In the genomic region with DNA sequence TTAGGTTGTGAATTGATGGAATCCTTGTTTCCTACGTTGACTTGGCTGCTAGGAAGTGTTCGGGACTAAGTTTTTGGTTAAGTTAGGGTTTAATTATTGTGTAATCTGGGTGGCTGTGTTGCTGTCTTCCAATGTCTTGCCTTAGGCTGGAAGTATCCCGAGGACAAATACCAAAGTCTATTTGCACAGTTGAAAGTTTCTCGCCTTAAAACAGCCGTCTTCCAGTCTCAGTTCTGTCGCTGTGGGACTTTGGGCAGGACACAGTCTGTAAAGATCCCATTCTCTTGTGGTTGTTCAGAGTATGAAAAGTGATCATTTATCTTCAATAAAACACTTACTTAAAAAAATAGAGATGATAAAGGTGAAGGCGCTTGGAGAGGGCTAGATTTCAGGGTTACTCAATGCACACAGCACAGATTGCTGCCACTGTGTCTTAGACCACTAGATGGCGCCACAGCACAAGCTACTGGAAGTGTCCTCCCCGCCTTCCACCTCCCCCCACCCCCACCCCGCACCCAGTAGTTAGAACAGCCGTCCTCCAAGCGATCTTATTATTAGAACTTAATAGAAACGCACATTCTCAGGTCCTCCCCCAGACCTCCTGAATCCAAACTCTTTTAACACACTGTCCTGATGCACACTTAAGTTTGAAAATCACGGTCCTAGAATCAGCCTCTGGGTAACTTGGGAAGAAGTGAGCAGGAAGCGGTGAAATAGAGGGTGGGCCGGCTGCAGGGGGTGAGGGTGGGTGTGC, we compare ENCODE assay signal across 8 cellular contexts. TPM values are rescaled to one million over a fixed set of nuclear protein-coding genes. Genes with fewer than 3 reads are reported as not detected.
DNase-seq lines count a peak whose midpoint lies in the region; ATAC-seq, FAIRE-seq and TF ChIP-seq lines count a peak whose summit lies in the region.

No MANE protein-coding gene starts in this region.

- TF ChIP-seq CTCF in GM12801 (IDR thresholded peaks at IDR 0.05; ENCODE audit: extremely low read depth, insufficient read length) (peak; percentile 33), RWPE1 (conservative IDR thresholded peaks at IDR 0.05; ENCODE audit: low read depth) (peak; percentile 92), pancreas (IDR thresholded peaks at IDR 0.05) (peak; percentile 82 to 89 (median 86)), tibial nerve (IDR thresholded peaks at IDR 0.05) (peak; percentile 46 to 93 (median 87))

- H3K4me3 ChIP-seq in pancreas = no peak overlapping the region
- H3K4me3 ChIP-seq in tibial nerve = no peak overlapping the region

- H3K27me3 ChIP-seq in pancreas (no peaks in the 10 kb centered on the region), tibial nerve (no peaks in the 10 kb centered on the region)

- intact Hi-C loops in pancreas (cut with DNase I) = loop anchor here in 1 of 3 donors (10.0 kb wide), 1 partner anchor 984 kb away; no protein-coding TSS in a partner anchor

- DNase-seq in M059J (ENCODE audit: low read depth) (peak; percentile 68), RWPE1 (ENCODE audit: low spot score) (peak; percentile 97), frontal cortex (ENCODE audit: low spot score in 2 of 2) (peak; percentile 86 to 93), pancreas (peak; percentile 72 to 89 (median 85)), tibial nerve (ENCODE audit: low spot score in 2 of 2) (peak; percentile 77 to 98)
- DNase-seq in activated effector memory CD4-positive, alpha-beta T cell treated with anti-CD3 and anti-CD28 coated beads, Interleukin-2, amount 50 U/mL, for 16 hours = peak; percentile 93

- WGBS in pancreas, 2 donors = 7% methylated on average over 16 of the region's 16 CpGs
- 22 to 26% methylated on average over 16 of the region's 16 CpGs for WGBS in tibial nerve, 2 donors

- H3K36me3 ChIP-seq in pancreas (no peaks in the 10 kb centered on the region), tibial nerve (peaks cover 0 to 2% (median 0%) of the 10 kb centered on the region in 3 donors)

- H3K4me1 ChIP-seq in pancreas (peaks cover 0 to 4% (median 0%) of the 10 kb centered on the region in 3 donors), tibial nerve (peaks cover 0 to 3% (median 0%) of the 10 kb centered on the region in 4 donors)

- H3K27ac ChIP-seq in RWPE1 (peak overlapping the region; percentile 40; the same call in 1 of the 2 replicates), pancreas (no peak overlapping the region), tibial nerve (no peak overlapping the region)

- H3K9me3 ChIP-seq in pancreas (no peaks in the 10 kb centered on the region), tibial nerve (no peaks in the 10 kb centered on the region)

- ATAC-seq in pancreas (peak; percentile 96 to 100 (median 98)), GM21619 (IDR thresholded peaks at IDR 0.05; ENCODE audit: unreplicated experiment) (no peak)

- no peak for FAIRE-seq in frontal cortex (lab: Jason Lieb, UNC)
- FAIRE-seq in pancreas (lab: Jason Lieb, UNC) = no peak

- CTCF ChIA-PET in RWPE1 (lab: Yijun Ruan, JAX) = interaction anchor here (0.5 to 1.4 kb wide), 9 partner anchors 20 to 772 kb away, joined by 3 to 7 read pairs (median 3); no protein-coding TSS in a partner anchor

- no peak for TF ChIP-seq EP300 in tibial nerve (IDR thresholded peaks at IDR 0.05)

- TF ChIP-seq POLR2A in tibial nerve (IDR thresholded peaks at IDR 0.05) = no peak

- POLR2A ChIA-PET in RWPE1 (lab: Yijun Ruan, JAX; ENCODE audit: low non-redundant PET) = no interaction called here

RNA-seq across cellular contexts. Expression of a gene that starts 45.8 kb away (rescaled TPM):
- 6.9 and 21.4 TPM in 2 replicates for total RNA-seq in M059J (2014; rRNA removed; shearing (Covaris generic))
- total RNA-seq in frontal cortex (27.7 TPM), pancreas (10 to 100 TPM; 13.9 to 23.8 (median 18.0) TPM), tibial nerve (10 to 100 TPM; 23.3 to 62.4 (median 32.0) TPM)
- 10 to 100 TPM in 1 of 2 donors, 1 to 10 TPM in 1; 9.8 to 12.8 TPM for polyA plus RNA-seq in pancreas

Comparison
In these comparisons a context has a peak if more than half of its experiments do, and no peak if none do; other contexts are left out.
1. CTCF ChIP-seq: peak in every context shown above with its lines; median percentile 92 in RWPE1; 87 in tibial nerve; 86 in pancreas; 33 in GM12801.